Comparison of ENCODE assay signal across 8 cellular contexts in genomic region chrX:135185795-135186443, GRCh38. TPM values are rescaled to one million over a fixed set of nuclear protein-coding genes. Genes with fewer than 3 reads are reported as not detected.
DNase-seq lines count a peak whose midpoint lies in the region; ATAC-seq and TF ChIP-seq lines count a peak whose summit lies in the region.

No MANE protein-coding gene starts in this region.

- H3K27me3 ChIP-seq in brain microvascular endothelial cell (replicated peaks) = no peaks in the 10 kb centered on the region
- no peaks in the 10 kb centered on the region for H3K27me3 ChIP-seq in upper lobe of left lung

- CTCF ChIA-PET in RWPE1 (lab: Yijun Ruan, JAX) = interaction anchor here (0.5 to 1.1 kb wide), 4 partner anchors 73 to 755 kb away, joined by 3 to 4 read pairs (median 3); no protein-coding TSS in a partner anchor

- H3K4me1 ChIP-seq in upper lobe of left lung = no peaks in the 10 kb centered on the region

- no peak for TF ChIP-seq POLR2A in upper lobe of left lung (IDR thresholded peaks at IDR 0.05)

- no peaks in the 10 kb centered on the region for H3K36me3 ChIP-seq in brain microvascular endothelial cell (replicated peaks)
- H3K36me3 ChIP-seq in upper lobe of left lung = no peaks in the 10 kb centered on the region

- no peaks in the 10 kb centered on the region for H3K9me3 ChIP-seq in upper lobe of left lung

- WGBS in upper lobe of left lung, 2 donors = 38 to 48% methylated on average over 4 to 8 of the region's 8 CpGs

- no peak overlapping the region for H3K27ac ChIP-seq in RWPE1
- H3K27ac ChIP-seq in brain microvascular endothelial cell = no peak overlapping the region
- no peak overlapping the region for H3K27ac ChIP-seq in upper lobe of left lung

- DNase-seq in NCI-H2081 (lab: John Stamatoyannopoulos, UW) = peak; percentile 10 to 14
- no peak for DNase-seq in NCI-H2081 treated with DMSO at 0.1 percent for 48 hours (lab: John Stamatoyannopoulos, UW)
- peak; percentile 15 for DNase-seq in HPDE6-E6E7 (ENCODE audit: extremely low spot score)
- DNase-seq in RWPE1 (ENCODE audit: low spot score) = peak; percentile 37
- DNase-seq in brain microvascular endothelial cell = peak; percentile 48
- peak; percentile 72 for DNase-seq in left kidney (ENCODE audit: low read depth, low spot score)
- no peak for DNase-seq in upper lobe of left lung

- TF ChIP-seq EP300 in upper lobe of left lung (IDR thresholded peaks at IDR 0.05) = no peak

- in situ Hi-C loops in brain microvascular endothelial cell (cut with HindIII; ENCODE audit: low pct_ligation_motif_present, low sequenced_read_pairs) = no loop called here

- POLR2A ChIA-PET in RWPE1 (lab: Yijun Ruan, JAX; ENCODE audit: low non-redundant PET) = no interaction called here

- H3K4me3 ChIP-seq in brain microvascular endothelial cell (ENCODE audit: low read depth, low read length) (no peak overlapping the region), upper lobe of left lung (no peak overlapping the region)

- ATAC-seq in GM19463 (IDR thresholded peaks at IDR 0.05; ENCODE audit: unreplicated experiment) = peak; percentile 96
- ATAC-seq in upper lobe of left lung (ENCODE audit: low FRiP score in 2 of 2) = peak; percentile 55 to 56

- 0 out of 2 replicates have a peak, but pooled peaks have one; percentile 10 for TF ChIP-seq CTCF in RWPE1 (conservative IDR thresholded peaks at IDR 0.05; ENCODE audit: low read depth)
- peak; percentile 59 for TF ChIP-seq CTCF in brain microvascular endothelial cell (IDR thresholded peaks at IDR 0.05; ENCODE audit: low read depth, low read length, missing control alignments)
- peak in 4 of 6 experiments; percentile 14 to 62 (median 40) for TF ChIP-seq CTCF in upper lobe of left lung (IDR thresholded peaks at IDR 0.05)

RNA-seq across cellular contexts. Expression of gene CT55, which starts 14.7 kb away (rescaled TPM):
- not detected for total RNA-seq in upper lobe of left lung

Comparison
In these comparisons a context has a peak if more than half of its experiments do, and no peak if none do; other contexts are left out.
1. DNase-seq: peak in NCI-H2081 (2 of 2), HPDE6-E6E7 (single experiment), RWPE1 (single experiment), brain microvascular endothelial cell (single experiment) and left kidney (single experiment); none in NCI-H2081 treated with DMSO at 0.1 percent for 48 hours (single experiment) and upper lobe of left lung (0 of 2).
2. Peak in every context shown above with its lines, with median percentiles within 50 percentile points of each other: CTCF ChIP-seq.